17 cellular contexts compared by ENCODE assay signal in the genomic region with DNA sequence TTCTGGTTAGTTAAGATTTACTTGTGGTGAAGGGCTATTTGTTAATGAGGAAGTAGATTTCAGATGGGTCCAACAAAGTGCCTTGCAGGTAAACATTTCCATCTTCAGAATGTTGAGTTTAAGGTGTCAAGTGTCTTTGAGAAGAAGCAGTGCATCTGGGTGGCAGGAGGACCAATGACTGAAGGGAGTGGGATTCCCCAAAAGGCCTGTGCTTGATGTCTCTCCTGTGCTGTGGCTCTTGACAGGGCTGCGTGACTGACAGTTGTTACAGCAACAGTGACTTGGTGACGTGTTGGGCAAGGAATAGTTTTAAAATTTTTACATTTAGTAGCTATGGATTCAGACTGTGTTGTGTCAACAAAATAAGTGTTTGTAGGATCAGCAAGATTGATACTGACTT.
DNase-seq lines count a peak whose midpoint lies in the region; ATAC-seq, FAIRE-seq and TF ChIP-seq lines count a peak whose summit lies in the region.
"Had no signal": no experiment of that assay in that cellular context is flagged by ENCODE, and none has a peak within 500 bp of the region (broad histone marks: within the 10 kb centered on the region; RNA-seq: fewer than 3 reads in every experiment).

No MANE protein-coding gene starts in this region.

- RAD21 ChIA-PET in GM12878 (lab: Charles Lee; ENCODE audit: unreplicated experiment) = interaction anchor here (0.8 to 1.0 kb wide), 2 partner anchors 18 to 88 kb away, joined by 3 read pairs; no protein-coding TSS in a partner anchor

- H3K4me3 Mint-ChIP-seq in MCF 10A (ENCODE audit: unreplicated experiment) = no peak overlapping the region
- H3K4me3 Mint-ChIP-seq: B cell; CD4-positive, alpha-beta memory T cell; H9 had no signal

- H3K4me3 ChIP-seq in breast epithelium (no peak overlapping the region), GM12878 (no peak overlapping the region), left lung (no peak overlapping the region)

- no peaks in the 10 kb centered on the region for H3K4me1 Mint-ChIP-seq in MCF 10A (ENCODE audit: insufficient read depth, unreplicated experiment)
- H3K4me1 Mint-ChIP-seq: B cell, H9 had no signal

- H3K36me3 ChIP-seq in breast epithelium (no peaks in the 10 kb centered on the region), GM12878 (ENCODE audit: control insufficient read depth in 2 of 2, insufficient read depth in 2 of 2, low read length in 1 of 2) (peaks cover 0 to 2% of the 10 kb centered on the region in 2 experiments; a peak in 2 of 4 replicates), left lung (peaks cover 0 to 5% of the 10 kb centered on the region in 2 donors)

- no peak overlapping the region for H3K27ac ChIP-seq in breast epithelium
- no peak overlapping the region for H3K27ac ChIP-seq in GM12878 (ENCODE audit: control insufficient read depth, insufficient read depth)
- H3K27ac ChIP-seq in left lung = no peak overlapping the region

- no peaks in the 10 kb centered on the region for H3K79me2 ChIP-seq in GM12878 (ENCODE audit: control insufficient read depth, insufficient read depth, low read length)

- H3K36me3 Mint-ChIP-seq in MCF 10A (ENCODE audit: insufficient read depth, unreplicated experiment) = peaks cover 16% of the 10 kb centered on the region

- TF ChIP-seq POLR2A in breast epithelium (IDR thresholded peaks at IDR 0.05) (no peak), GM12878 (IDR thresholded peaks at IDR 0.05; ENCODE audit: low read depth, low read length) (no peak)

- H3K4me1 ChIP-seq in breast epithelium (no peaks in the 10 kb centered on the region), GM12878 (ENCODE audit: control insufficient read depth, insufficient read depth, low read length) (no peaks in the 10 kb centered on the region), left lung (no peaks in the 10 kb centered on the region)

- H3K27me3 ChIP-seq in breast epithelium (no peaks in the 10 kb centered on the region), GM12878 (replicated peaks in 1 of 2; ENCODE audit: control insufficient read depth in 2 of 2, insufficient read depth in 2 of 2, low read length in 1 of 2) (no peaks in the 10 kb centered on the region), left lung (no peaks in the 10 kb centered on the region)

- no peak overlapping the region for H3K9ac ChIP-seq in GM12878 (ENCODE audit: control insufficient read depth, insufficient read depth, low read length)

- SMC1A ChIA-PET in GM12878 (lab: Charles Lee; ENCODE audit: uncharacterized antibody, unreplicated experiment) = interaction anchor here (2.0 kb wide), 1 partner anchor 78 kb away, joined by 4 read pairs; no protein-coding TSS in a partner anchor

- no peaks in the 10 kb centered on the region for H4K20me1 ChIP-seq in GM12878 (ENCODE audit: control insufficient read depth, insufficient read depth)

- H3K27ac Mint-ChIP-seq in MCF 10A (ENCODE audit: low read depth, unreplicated experiment) = peak overlapping the region; percentile 12
- H3K27ac Mint-ChIP-seq: B cell; CD4-positive, alpha-beta memory T cell; H9 had no signal

- BruUV-seq in MCF 10A (replicated peaks; lab: Mats Ljungman, UMichigan) = no TSS peak
- TSS peak; percentile 24 for BruUV-seq in GM12878 (replicated peaks; lab: Mats Ljungman, UMichigan)

- CTCF ChIA-PET in MCF 10A (lab: Yijun Ruan, JAX) (interaction anchor here (0.8 kb wide), 1 partner anchor 17 kb away, joined by 3 read pairs; no protein-coding TSS in a partner anchor), GM12878 (lab: Yijun Ruan, JAX) (no interaction called here)

- POLR2A ChIA-PET in MCF 10A (lab: Yijun Ruan, JAX) = interaction anchor here (0.7 kb wide), 1 partner anchor 541 kb away, joined by 3 read pairs; no protein-coding TSS in a partner anchor
- POLR2A ChIA-PET in GM12878 (lab: Charles Lee) = no interaction called here

- H3K27me3 Mint-ChIP-seq in MCF 10A (ENCODE audit: insufficient read depth, unreplicated experiment) = no peaks in the 10 kb centered on the region
- H3K27me3 Mint-ChIP-seq: B cell; CD4-positive, alpha-beta memory T cell had no signal

- no peak for ATAC-seq in GM12878
- peak; percentile 76 for ATAC-seq in left lung

- DNase-seq in MCF 10A (ENCODE audit: unreplicated experiment) (no peak), breast epithelium (ENCODE audit: low spot score in 2 of 2) (no peak), GM12878 (ENCODE audit: low read depth, low spot score) (no peak), left lung (no peak), dedifferentiated amniotic fluid mesenchymal stem cell (ENCODE audit: extremely low spot score) (no peak), HCEC 1CT (no peak)
- DNase-seq in activated T-cell treated with anti-CD3 and anti-CD28 coated beads, Interleukin-2, amount 50 U/mL, for 48 hours = no peak
- DNase-seq: C1 segment of cervical spinal cord; CD4-positive, alpha-beta memory T cell; DMS79 treated with DMSO at 0.1 percent for 48 hours; EL; GOT3; H9 had no signal

- TF ChIP-seq CTCF in MCF 10A (IDR thresholded peaks at IDR 0.05; ENCODE audit: unreplicated experiment) (no peak), breast epithelium (IDR thresholded peaks at IDR 0.05) (no peak), GM12878 (IDR thresholded peaks at IDR 0.05 in 2 of 3, conservative IDR thresholded peaks at IDR 0.05 in 1 of 3; ENCODE audit: control insufficient read depth in 2 of 3, extremely low read depth in 1 of 3, insufficient read depth in 1 of 3, low read depth in 3 of 3, low read length in 3 of 3) (no peak), left lung (IDR thresholded peaks at IDR 0.05) (no peak)

- 97% methylated on average over 2 of the region's 2 CpGs for WGBS in GM12878 (ENCODE audit: insufficient coverage, insufficient replicate concordance, low lambda C conversion rate, missing lambda C conversion rate)

- H3K9me3 Mint-ChIP-seq in MCF 10A (ENCODE audit: unreplicated experiment) = peaks cover 19% of the 10 kb centered on the region
- H3K9me3 Mint-ChIP-seq: H9 had no signal

- H3K4me2 ChIP-seq in GM12878 (ENCODE audit: control insufficient read depth, insufficient read depth) = no peak overlapping the region

- no peak for TF ChIP-seq RAD21 in GM12878 (IDR thresholded peaks at IDR 0.05; ENCODE audit: insufficient read depth, low read depth, low read length)

- H3K9me3 ChIP-seq in breast epithelium (no peaks in the 10 kb centered on the region), GM12878 (replicated peaks; ENCODE audit: control insufficient read depth, insufficient read depth, low read length) (no peaks in the 10 kb centered on the region; the same call in 1 of the 3 replicates), left lung (no peaks in the 10 kb centered on the region)

- TF ChIP-seq EP300 in GM12878 (IDR thresholded peaks at IDR 0.05; ENCODE audit: borderline replicate concordance in 1 of 2, control insufficient read depth in 1 of 2, low read depth in 2 of 2, low read length in 2 of 2) = no peak

- no peak overlapping the region for H2AFZ ChIP-seq in GM12878 (ENCODE audit: control insufficient read depth, low read depth, low read length)

- FAIRE-seq in GM12878 (lab: Jason Lieb, UNC) = no peak
- FAIRE-seq: A204.1, G401.6, GM12892 had no signal

- in situ Hi-C loops in GM12878 (cut with MboI) = no loop called here

- intact Hi-C loops in MCF 10A (cut with micrococcal nuclease) = no loop called here
- intact Hi-C loops in breast epithelium (cut with DNase I; ENCODE audit: low total_unique reads) = no loop called here
- intact Hi-C loops in GM12878 (cut with micrococcal nuclease; ENCODE audit: unreplicated experiment) = no loop called here
- intact Hi-C loops in left lung (cut with DNase I) = no loop called here

TF ChIP-seq in GM12878, 131 proteins besides CTCF, POLR2A, EP300 and RAD21 (continues in another document):
- no peak for TF ChIP-seq NBN (IDR thresholded peaks at IDR 0.05)
- no peak for TF ChIP-seq BMI1 (IDR thresholded peaks at IDR 0.05; ENCODE audit: borderline replicate concordance)
- TF ChIP-seq IKZF2 (IDR thresholded peaks at IDR 0.05) = no peak
- no peak for TF ChIP-seq EGR1 (IDR thresholded peaks at IDR 0.05; ENCODE audit: borderline replicate concordance in 1 of 2, low read depth in 2 of 2, low read length in 2 of 2)
- TF ChIP-seq, protein P1, sequence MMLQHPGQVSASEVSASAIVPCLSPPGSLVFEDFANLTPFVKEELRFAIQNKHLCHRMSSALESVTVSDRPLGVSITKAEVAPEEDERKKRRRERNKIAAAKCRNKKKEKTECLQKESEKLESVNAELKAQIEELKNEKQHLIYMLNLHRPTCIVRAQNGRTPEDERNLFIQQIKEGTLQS (IDR thresholded peaks at IDR 0.05; ENCODE audit: borderline replicate concordance, extremely low read depth, low read depth, low read length) = no peak
- TF ChIP-seq, protein P2, sequence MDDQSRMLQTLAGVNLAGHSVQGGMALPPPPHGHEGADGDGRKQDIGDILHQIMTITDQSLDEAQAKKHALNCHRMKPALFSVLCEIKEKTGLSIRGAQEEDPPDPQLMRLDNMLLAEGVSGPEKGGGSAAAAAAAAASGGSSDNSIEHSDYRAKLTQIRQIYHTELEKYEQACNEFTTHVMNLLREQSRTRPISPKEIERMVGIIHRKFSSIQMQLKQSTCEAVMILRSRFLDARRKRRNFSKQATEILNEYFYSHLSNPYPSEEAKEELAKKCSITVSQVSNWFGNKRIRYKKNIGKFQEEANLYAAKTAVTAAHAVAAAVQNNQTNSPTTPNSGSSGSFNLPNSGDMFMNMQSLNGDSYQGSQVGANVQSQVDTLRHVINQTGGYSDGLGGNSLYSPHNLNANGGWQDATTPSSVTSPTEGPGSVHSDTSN (IDR thresholded peaks at IDR 0.05; ENCODE audit: insufficient replicate concordance, low read depth, low read length) = no peak
- TF ChIP-seq NR2F1 (conservative IDR thresholded peaks at IDR 0.05) = no peak
- TF ChIP-seq CREB1 (IDR thresholded peaks at IDR 0.05; ENCODE audit: low read depth) = no peak
- TF ChIP-seq MEF2B (IDR thresholded peaks at IDR 0.05; ENCODE audit: partially characterized antibody, poor library complexity, severe bottlenecking) = no peak
- TF ChIP-seq ZSCAN29 (IDR thresholded peaks at IDR 0.05) = no peak
